34 cellular contexts compared by ENCODE assay signal in the genomic region with DNA sequence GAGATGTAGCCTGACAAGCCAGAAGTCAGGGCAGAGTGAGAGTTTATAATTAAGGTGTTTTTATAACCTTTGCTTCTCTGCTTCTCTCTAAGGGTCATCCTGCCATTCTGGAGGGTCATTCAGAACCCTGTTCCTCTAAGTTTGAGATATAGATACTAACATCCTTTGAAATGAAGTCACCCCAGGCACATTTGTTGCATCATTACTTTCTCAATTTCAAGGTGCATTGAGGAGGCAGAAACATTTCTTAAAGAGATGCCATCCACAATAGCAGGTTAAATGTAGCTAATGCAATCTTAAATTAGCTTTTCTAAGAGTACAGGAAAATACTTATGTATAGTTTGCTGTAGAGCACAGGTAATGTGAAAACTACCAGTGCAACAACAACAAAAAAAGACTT.
"Had no signal": no experiment of that assay in that cellular context is flagged by ENCODE, and none has a peak within 500 bp of the region (broad histone marks: within the 10 kb centered on the region; RNA-seq: fewer than 3 reads in every experiment).

No MANE protein-coding gene starts in this region.

- H3K27ac ChIP-seq: adrenal gland, body of pancreas, brain microvascular endothelial cell, breast epithelium, VCaP had no signal

- DNase-seq: activated B cell treated with CpG ODN at 0.5 μM for 24 hours; activated CD4-positive, alpha-beta memory T cell treated with anti-CD3 and anti-CD28 coated beads for 36 hours; activated CD4-positive, alpha-beta T cell treated with anti-CD3 and anti-CD28 coated beads for 4 hours; activated CD4-positive, alpha-beta T cell treated with anti-CD3 and anti-CD28 coated beads, Interleukin-2, amount 10 ng/mL, durations not matched to agents 24 days and 14 days; activated CD4-positive, alpha-beta T cell treated with anti-CD3 and anti-CD28 coated beads, Interleukin-2, amount 50 U/mL, for 1 hour; activated CD4-positive, alpha-beta T cell treated with anti-CD3 and anti-CD28 coated beads, Interleukin-2, amount 50 U/mL, for 4 hours; activated CD4-positive, CD25-positive, alpha-beta regulatory T cell treated with anti-CD3 and anti-CD28 coated beads, Interleukin-2, amount 50 U/mL, for 72 hours; activated CD8-positive, alpha-beta memory T cell treated with anti-CD3 and anti-CD28 coated beads, Interleukin-2, amount 50 U/mL, for 4 hours; activated CD8-positive, alpha-beta T cell treated with anti-CD3 and anti-CD28 coated beads for 36 hours; activated effector memory CD4-positive, alpha-beta T cell treated with anti-CD3 and anti-CD28 coated beads, Interleukin-2, amount 50 U/mL, for 16 hours; activated gamma-delta T cell treated with Interleukin-2 at 50 U/mL for 16 hours; activated naive CD4-positive, alpha-beta T cell; activated naive CD4-positive, alpha-beta T cell treated with anti-CD3 and anti-CD28 coated beads for 36 hours; activated naive CD4-positive, alpha-beta T cell treated with anti-CD3 and anti-CD28 coated beads, Interleukin-2, amount 50 U/mL, for 16 hours; activated naive CD8-positive, alpha-beta T cell treated with anti-CD3 and anti-CD28 coated beads for 36 hours; activated T-cell treated with anti-CD3 and anti-CD28 coated beads for 4 hours; activated T-cell treated with anti-CD3 and anti-CD28 coated beads, Interleukin-2, amount 50 U/mL, for 1 hour; activated T-cell treated with anti-CD3 and anti-CD28 coated beads, Interleukin-2, amount 50 U/mL, for 4 hours; activated T-cell treated with anti-CD3 and anti-CD28 coated beads, Interleukin-2, amount 50 U/mL, for 72 hours; adrenal gland; amniotic stem cell; aorta; body of pancreas; brain microvascular endothelial cell; central memory CD4-positive, alpha-beta T cell; T-helper 2 cell; T-helper 9 cell had no signal

- H3K27me3 Mint-ChIP-seq: activated B cell treated with CpG ODN at 0.5 μM for 24 hours; activated CD4-positive, alpha-beta memory T cell treated with anti-CD3 and anti-CD28 coated beads for 36 hours; activated CD4-positive, alpha-beta T cell treated with anti-CD3 and anti-CD28 coated beads, Interleukin-2, amount 10 ng/mL, durations not matched to agents 24 days and 14 days; activated CD8-positive, alpha-beta T cell treated with anti-CD3 and anti-CD28 coated beads for 36 hours; activated naive CD8-positive, alpha-beta T cell treated with anti-CD3 and anti-CD28 coated beads for 36 hours; activated T-helper 17 cell treated with anti-CD3 and anti-CD28 coated beads, Interleukin-2, amount 50 U/mL, for 72 hours had no signal

- H3K9me3 Mint-ChIP-seq: activated B cell treated with CpG ODN at 0.5 μM for 24 hours; activated CD4-positive, alpha-beta memory T cell treated with anti-CD3 and anti-CD28 coated beads for 36 hours; activated CD4-positive, alpha-beta T cell treated with anti-CD3 and anti-CD28 coated beads, Interleukin-2, amount 10 ng/mL, durations not matched to agents 24 days and 14 days; activated CD8-positive, alpha-beta T cell treated with anti-CD3 and anti-CD28 coated beads for 36 hours; activated naive CD4-positive, alpha-beta T cell treated with anti-CD3 and anti-CD28 coated beads for 36 hours; activated naive CD4-positive, alpha-beta T cell treated with anti-CD3 and anti-CD28 coated beads, Interleukin-2, amount 50 U/mL, for 72 hours; activated naive CD8-positive, alpha-beta T cell treated with anti-CD3 and anti-CD28 coated beads for 36 hours; activated T-cell treated with anti-CD3 and anti-CD28 coated beads, Interleukin-2, amount 50 U/mL, for 4 hours; activated T-cell treated with anti-CD3 and anti-CD28 coated beads, Interleukin-2, amount 50 U/mL, for 72 hours; activated T-helper 1 cell treated with anti-CD3 and anti-CD28 coated beads, Interleukin-12 subunit alpha, Interleukin-12 subunit beta, Interleukin-2, Interleukin-4 antibody, amounts not matched to agents 30 ng/mL and 10 ng/mL and 1 ng/mL, durations not matched to agents 14 hours and 24 hours and 36 hours; activated T-helper 17 cell treated with anti-CD3 and anti-CD28 coated beads, Interleukin-2, amount 50 U/mL, for 72 hours; T-helper 1 cell treated with Interleukin-12 subunit alpha and Interleukin-12 subunit beta and Interleukin-4 antibody, amounts not matched to agents 30 μg/mL and 1 μg/mL, for 36 hours; T-helper 2 cell treated with Interferon-gamma antibody and Interleukin-4, amounts not matched to agents 5 μg/mL and 100 μg/mL, for 36 hours had no signal

- H3K4me1 ChIP-seq: breast epithelium had no signal

- H3K4me3 ChIP-seq: adrenal gland, body of pancreas, breast epithelium had no signal

- H3K4me3 Mint-ChIP-seq: activated B cell treated with CpG ODN at 0.5 μM for 24 hours; activated CD4-positive, alpha-beta memory T cell treated with anti-CD3 and anti-CD28 coated beads for 36 hours; activated CD4-positive, alpha-beta T cell treated with anti-CD3 and anti-CD28 coated beads, Interleukin-2, amount 10 ng/mL, durations not matched to agents 24 days and 14 days; activated CD8-positive, alpha-beta T cell treated with anti-CD3 and anti-CD28 coated beads for 36 hours; activated naive CD4-positive, alpha-beta T cell treated with anti-CD3 and anti-CD28 coated beads for 36 hours; activated naive CD8-positive, alpha-beta T cell treated with anti-CD3 and anti-CD28 coated beads for 36 hours; activated T-cell treated with anti-CD3 and anti-CD28 coated beads, Interleukin-2, amount 50 U/mL, for 4 hours; activated T-cell treated with anti-CD3 and anti-CD28 coated beads, Interleukin-2, amount 50 U/mL, for 72 hours; activated T-helper 1 cell treated with anti-CD3 and anti-CD28 coated beads, Interleukin-12 subunit alpha, Interleukin-12 subunit beta, Interleukin-2, Interleukin-4 antibody, amounts not matched to agents 30 ng/mL and 10 ng/mL and 1 ng/mL, durations not matched to agents 14 hours and 24 hours and 36 hours; activated T-helper 17 cell treated with anti-CD3 and anti-CD28 coated beads, Interleukin-2, amount 50 U/mL, for 72 hours; T-helper 1 cell treated with Interleukin-12 subunit alpha and Interleukin-12 subunit beta and Interleukin-4 antibody, amounts not matched to agents 30 μg/mL and 1 μg/mL, for 36 hours; T-helper 2 cell treated with Interferon-gamma antibody and Interleukin-4, amounts not matched to agents 5 μg/mL and 100 μg/mL, for 36 hours had no signal

- H3K27me3 ChIP-seq: adrenal gland, body of pancreas, brain microvascular endothelial cell, breast epithelium had no signal

- H3K36me3 ChIP-seq: breast epithelium had no signal

- H3K27ac Mint-ChIP-seq: activated B cell treated with CpG ODN at 0.5 μM for 24 hours; activated CD4-positive, alpha-beta memory T cell treated with anti-CD3 and anti-CD28 coated beads for 36 hours; activated CD4-positive, alpha-beta T cell treated with anti-CD3 and anti-CD28 coated beads, Interleukin-2, amount 10 ng/mL, durations not matched to agents 24 days and 14 days; activated CD8-positive, alpha-beta T cell treated with anti-CD3 and anti-CD28 coated beads for 36 hours; activated naive CD4-positive, alpha-beta T cell treated with anti-CD3 and anti-CD28 coated beads for 36 hours; activated naive CD4-positive, alpha-beta T cell treated with anti-CD3 and anti-CD28 coated beads, Interleukin-2, amount 50 U/mL, for 72 hours; activated naive CD8-positive, alpha-beta T cell treated with anti-CD3 and anti-CD28 coated beads for 36 hours; activated T-cell treated with anti-CD3 and anti-CD28 coated beads, Interleukin-2, amount 50 U/mL, for 72 hours; activated T-helper 1 cell treated with anti-CD3 and anti-CD28 coated beads, Interleukin-12 subunit alpha, Interleukin-12 subunit beta, Interleukin-2, Interleukin-4 antibody, amounts not matched to agents 30 ng/mL and 10 ng/mL and 1 ng/mL, durations not matched to agents 14 hours and 24 hours and 36 hours; activated T-helper 17 cell treated with anti-CD3 and anti-CD28 coated beads, Interleukin-2, amount 50 U/mL, for 72 hours; T-helper 1 cell treated with Interleukin-12 subunit alpha and Interleukin-12 subunit beta and Interleukin-4 antibody, amounts not matched to agents 30 μg/mL and 1 μg/mL, for 36 hours; T-helper 2 cell treated with Interferon-gamma antibody and Interleukin-4, amounts not matched to agents 5 μg/mL and 100 μg/mL, for 36 hours had no signal

- H3K9me3 ChIP-seq: adrenal gland, body of pancreas, breast epithelium had no signal

- ATAC-seq: activated CD8-positive, alpha-beta T cell treated with anti-CD3 and anti-CD28 coated beads for 36 hours; activated naive CD4-positive, alpha-beta T cell treated with anti-CD3 and anti-CD28 coated beads, Interleukin-2, amount 50 U/mL, for 72 hours; activated T-cell treated with anti-CD3 and anti-CD28 coated beads, Interleukin-2, amount 50 U/mL, for 4 hours; activated T-cell treated with anti-CD3 and anti-CD28 coated beads, Interleukin-2, amount 50 U/mL, for 72 hours; activated T-helper 17 cell treated with anti-CD3 and anti-CD28 coated beads, Interleukin-2, amount 50 U/mL, for 72 hours; body of pancreas had no signal
